ENCODE assay signal across 14 cellular contexts in the genomic region with DNA sequence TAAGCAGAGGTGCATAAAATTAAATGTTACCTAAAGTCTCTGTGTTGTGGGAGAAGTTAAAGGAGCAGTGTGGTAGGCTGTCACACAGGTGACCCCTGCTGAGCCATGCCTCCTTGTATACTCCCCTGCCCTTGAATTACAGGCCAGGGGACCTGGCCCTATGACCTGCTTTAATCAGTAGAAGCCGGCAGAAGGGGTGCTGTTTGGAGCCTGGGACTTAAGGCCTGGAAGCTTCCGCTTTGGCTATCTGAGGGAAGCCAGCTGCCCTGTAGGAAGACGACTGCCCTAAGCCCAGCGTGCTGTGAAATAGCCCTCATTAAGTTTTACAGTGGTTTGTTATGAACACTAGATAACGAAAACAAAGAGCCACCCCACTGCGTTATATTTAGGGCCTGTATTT. TPM values are rescaled to one million over a fixed set of nuclear protein-coding genes. Genes with fewer than 3 reads are reported as not detected.
DNase-seq lines count a peak whose midpoint lies in the region; ATAC-seq and TF ChIP-seq lines count a peak whose summit lies in the region.
"Had no signal": no experiment of that assay in that cellular context is flagged by ENCODE, and none has a peak within 500 bp of the region (broad histone marks: within the 10 kb centered on the region; RNA-seq: fewer than 3 reads in every experiment).

No MANE protein-coding gene starts in this region.

- WGBS in mesodermal cell (ENCODE audit: insufficient coverage in 2 of 2), 2 experiments: 39 to 66% methylated on average over 2 to 3 of the region's 6 CpGs

- H3K4me1 ChIP-seq in fibroblast of lung (ENCODE audit: control insufficient read depth, extremely low read depth, insufficient read depth, low read length) (no peaks in the 10 kb centered on the region), mesodermal cell (ENCODE audit: control insufficient read depth, insufficient read depth, low read length, poor library complexity, severe bottlenecking) (peaks cover 20% of the 10 kb centered on the region), upper lobe of right lung (peaks cover 12% of the 10 kb centered on the region)
- H3K4me1 ChIP-seq: breast epithelium, suprapubic skin had no signal

- no peak overlapping the region for H3K4me2 ChIP-seq in fibroblast of lung (ENCODE audit: extremely low read depth, insufficient read depth, low read length)

- no peaks in the 10 kb centered on the region for H3K9me3 ChIP-seq in fibroblast of lung (ENCODE audit: control insufficient read depth, insufficient read depth, low read depth, low read length)
- no peaks in the 10 kb centered on the region for H3K9me3 ChIP-seq in mesodermal cell (ENCODE audit: control insufficient read depth, low read length)
- no peaks in the 10 kb centered on the region for H3K9me3 ChIP-seq in upper lobe of right lung
- H3K9me3 ChIP-seq: breast epithelium, suprapubic skin had no signal

- H3K79me2 ChIP-seq in fibroblast of lung (ENCODE audit: control insufficient read depth, insufficient read depth, low read length): no peaks in the 10 kb centered on the region

- H2AFZ ChIP-seq in fibroblast of lung (ENCODE audit: low read length): peak overlapping the region; percentile 24

- H3K27me3 ChIP-seq in fibroblast of lung (ENCODE audit: control insufficient read depth, insufficient read depth, low read length) (peaks cover 3% of the 10 kb centered on the region), upper lobe of right lung (no peaks in the 10 kb centered on the region)
- H3K27me3 ChIP-seq: breast epithelium, suprapubic skin had no signal

- peak; percentile 60 for ATAC-seq in upper lobe of right lung
- ATAC-seq: sciatic nerve had no signal

- H3K9ac ChIP-seq in fibroblast of lung (ENCODE audit: insufficient read depth, low read length): no peak overlapping the region

- intact Hi-C loops in upper lobe of right lung (cut with DNase I): no loop called here

- H3K27ac ChIP-seq in fibroblast of lung (ENCODE audit: insufficient read depth, low read length) (no peak overlapping the region), mesodermal cell (ENCODE audit: low read depth, low read length, severe bottlenecking) (peak overlapping the region; percentile 92), upper lobe of right lung (peak overlapping the region; percentile 70)
- H3K27ac ChIP-seq: suprapubic skin had no signal

- H3K36me3 ChIP-seq in fibroblast of lung (ENCODE audit: control insufficient read depth, insufficient read depth, low read length) (no peaks in the 10 kb centered on the region), mesodermal cell (ENCODE audit: control insufficient read depth, insufficient read depth, low read length) (no peaks in the 10 kb centered on the region), upper lobe of right lung (no peaks in the 10 kb centered on the region)
- H3K36me3 ChIP-seq: breast epithelium, suprapubic skin had no signal

- TF ChIP-seq CTCF in fibroblast of lung (conservative IDR thresholded peaks at IDR 0.05 in 1 of 2, IDR thresholded peaks at IDR 0.05 in 1 of 2; ENCODE audit: low read depth in 1 of 2, low read length in 2 of 2): no peak
- no peak for TF ChIP-seq CTCF in upper lobe of right lung (IDR thresholded peaks at IDR 0.05)

- DNase-seq in NCI-H2081 (lab: John Stamatoyannopoulos, UW) (peak; percentile 14 to 35), NCI-H2081 treated with DMSO at 0.1 percent for 48 hours (lab: John Stamatoyannopoulos, UW) (no peak), fibroblast of lung (ENCODE audit: low read depth in 2 of 2) (peak in 1 of 2 donors; percentile 52), upper lobe of right lung (no peak), glomerular visceral epithelial cell (ENCODE audit: extremely low spot score) (no peak), 8988T (no peak), UCSD-AML1 (lab: John Stamatoyannopoulos, UW; ENCODE audit: unreplicated experiment) (no peak)
- DNase-seq: activated CD8-positive, alpha-beta memory T cell treated with anti-CD3 and anti-CD28 coated beads for 24 hours; activated naive CD4-positive, alpha-beta T cell treated with anti-CD3 and anti-CD28 coated beads for 36 hours had no signal

- H3K4me3 ChIP-seq in fibroblast of lung (replicated peaks in 1 of 4; ENCODE audit: control extremely low read depth in 1 of 4, insufficient read depth in 1 of 4, low read depth in 3 of 4, low read length in 4 of 4) (no peak overlapping the region), mesodermal cell (ENCODE audit: extremely low read depth, insufficient read depth, low read length, poor library complexity, severe bottlenecking) (no peak overlapping the region), upper lobe of right lung (no peak overlapping the region)
- H3K4me3 ChIP-seq: suprapubic skin had no signal

- H4K20me1 ChIP-seq in fibroblast of lung (ENCODE audit: control insufficient read depth, extremely low read depth, insufficient read depth, low read length): no peaks in the 10 kb centered on the region

RNA-seq across cellular contexts. Expression of a gene that starts 34.1 kb away (rescaled TPM):
- total RNA-seq in fibroblast of lung (not detected in 2 replicates), upper lobe of right lung (not detected)
- polyA plus RNA-seq in fibroblast of lung: not detected in 2 replicates
- not detected in 2 replicates for polyA plus RNA-seq in fibroblast of lung (2012)
- polyA minus RNA-seq in fibroblast of lung (ENCODE audit: low replicate concordance): not detected in 2 replicates
- polyA plus RNA-seq in mesodermal cell (2013, experiment 1 of 2): 0.74 TPM
- polyA plus RNA-seq in mesodermal cell (2013, experiment 2 of 2): 2.1 TPM
- total RNA-seq: LHCN-M2, sciatic nerve, suprapubic skin had no signal

Comparison
In these comparisons a context has a peak if more than half of its experiments do, and no peak if none do; other contexts are left out.
1. DNase-seq: peak in NCI-H2081 (2 of 2); none in NCI-H2081 treated with DMSO at 0.1 percent for 48 hours (single experiment), upper lobe of right lung (single experiment), glomerular visceral epithelial cell (single experiment), 8988T (single experiment) and UCSD-AML1 (single experiment).